8 cellular contexts compared by ENCODE assay signal in the genomic region with DNA sequence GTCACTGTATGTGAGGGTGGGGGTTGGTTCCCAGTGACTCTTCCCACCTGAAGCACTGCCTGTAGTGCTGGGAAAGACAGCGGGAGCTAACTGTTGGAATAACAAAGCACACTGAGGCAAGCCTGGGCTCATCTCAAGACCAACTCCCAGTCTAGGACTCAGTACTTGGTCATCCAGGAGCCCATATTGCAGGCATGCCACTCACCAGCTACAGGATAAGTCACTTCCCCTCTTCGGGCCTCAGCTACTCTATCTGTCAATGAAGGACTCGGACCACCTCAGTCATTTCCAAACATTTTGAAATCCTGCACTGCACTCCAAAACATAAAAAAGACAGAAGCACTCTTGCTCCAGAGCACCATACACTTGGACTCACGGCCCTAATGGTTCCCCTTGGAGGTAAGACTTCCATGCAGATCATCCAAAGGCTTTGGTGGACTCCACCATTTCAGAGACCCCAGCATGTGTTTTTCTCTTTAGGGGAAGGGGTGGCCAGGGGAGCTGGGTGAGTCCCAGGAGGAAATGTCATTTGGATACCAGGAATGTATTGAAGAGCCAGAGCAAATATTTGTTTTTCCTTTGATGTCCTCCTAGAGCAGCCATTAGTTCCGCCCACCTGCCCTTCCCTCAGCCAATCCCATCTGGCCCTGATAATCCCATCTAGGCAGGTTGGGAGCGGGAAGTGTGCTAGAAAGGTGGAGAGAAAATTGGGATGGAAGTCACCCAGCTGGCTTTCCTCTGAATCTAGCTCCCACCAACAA. TPM values are rescaled to one million over a fixed set of nuclear protein-coding genes. Genes with fewer than 3 reads are reported as not detected.
DNase-seq lines count a peak whose midpoint lies in the region; ATAC-seq lines count a peak whose summit lies in the region.

No MANE protein-coding gene starts in this region.

- no peaks in the 10 kb centered on the region for H3K9me3 ChIP-seq in CD4-positive, alpha-beta memory T cell (ENCODE audit: control insufficient read depth in 1 of 2, low read length in 2 of 2)
- no peaks in the 10 kb centered on the region for H3K9me3 ChIP-seq in mesodermal cell (ENCODE audit: control insufficient read depth, low read length)

- H3K36me3 Mint-ChIP-seq in CD4-positive, alpha-beta memory T cell: peaks cover 9 to 27% of the 10 kb centered on the region in 2 donors

- H3K9me3 Mint-ChIP-seq in CD4-positive, alpha-beta memory T cell: peaks cover 0 to 1% (median 0%) of the 10 kb centered on the region in 8 donors

- no peaks in the 10 kb centered on the region for H3K27me3 Mint-ChIP-seq in CD4-positive, alpha-beta memory T cell

- POLR2A ChIA-PET in CD4-positive, alpha-beta memory T cell (lab: Charles Lee; ENCODE audit: partially characterized antibody): interaction anchor here (1.1 to 22.4 kb wide), 6 partner anchors 10 to 206 kb away, joined by 3 to 1030 read pairs (median 12); no protein-coding TSS in a partner anchor

- no peak for ATAC-seq in sciatic nerve
- no peak for ATAC-seq in HG02610 (IDR thresholded peaks at IDR 0.05; ENCODE audit: unreplicated experiment)

- H3K4me3 ChIP-seq in CD4-positive, alpha-beta memory T cell (ENCODE audit: low read length in 2 of 2): peak overlapping the region in 1 of 2 donors; percentile 79
- peak overlapping the region; percentile 76 for H3K4me3 ChIP-seq in mesodermal cell (ENCODE audit: extremely low read depth, insufficient read depth, low read length, poor library complexity, severe bottlenecking)

- peaks cover 59 to 90% (median 74%) of the 10 kb centered on the region in 4 donors for H3K4me1 Mint-ChIP-seq in CD4-positive, alpha-beta memory T cell

- H3K27me3 ChIP-seq in CD4-positive, alpha-beta memory T cell (ENCODE audit: insufficient read depth, low read length): no peaks in the 10 kb centered on the region

- WGBS in mesodermal cell (ENCODE audit: insufficient coverage in 2 of 2), 2 experiments: 83 to 94% methylated on average over 3 to 4 of the region's 6 CpGs

- H3K27ac Mint-ChIP-seq in CD4-positive, alpha-beta memory T cell: peak overlapping the region; percentile 58 to 88 (median 82)

- H3K4me1 ChIP-seq in CD4-positive, alpha-beta memory T cell (ENCODE audit: insufficient read depth, low read length): peaks cover 70% of the 10 kb centered on the region
- peaks cover 57% of the 10 kb centered on the region for H3K4me1 ChIP-seq in mesodermal cell (ENCODE audit: control insufficient read depth, insufficient read depth, low read length, poor library complexity, severe bottlenecking)

- peak overlapping the region; percentile 86 to 100 (median 98) for H3K4me3 Mint-ChIP-seq in CD4-positive, alpha-beta memory T cell

- H3K36me3 ChIP-seq in CD4-positive, alpha-beta memory T cell (ENCODE audit: insufficient read depth, low read length): no peaks in the 10 kb centered on the region
- peaks cover 33% of the 10 kb centered on the region for H3K36me3 ChIP-seq in mesodermal cell (ENCODE audit: control insufficient read depth, insufficient read depth, low read length)

- H3K27ac ChIP-seq in CD4-positive, alpha-beta memory T cell (ENCODE audit: low read depth, low read length): no peak overlapping the region
- no peak overlapping the region for H3K27ac ChIP-seq in mesodermal cell (ENCODE audit: low read depth, low read length, severe bottlenecking)

- intact Hi-C loops in CD4-positive, alpha-beta memory T cell (cut with micrococcal nuclease): loop anchor here (5.0 kb wide), 1 partner anchor 91 kb away; a partner anchor contains a TSS
- intact Hi-C loops in sciatic nerve (cut with DNase I): no loop called here

- CTCF ChIA-PET in CD4-positive, alpha-beta memory T cell (lab: Charles Lee; ENCODE audit: partially characterized antibody): interaction anchor here (0.9 to 23.6 kb wide), 10 partner anchors 11 to 168 kb away, joined by 3 to 1429 read pairs (median 4); no protein-coding TSS in a partner anchor

- no peak for DNase-seq in CD4-positive, alpha-beta memory T cell
- DNase-seq in NCI-H1105 treated with DMSO at 0.1 percent for 48 hours (lab: John Stamatoyannopoulos, UW) (peak; percentile 50), astrocyte of the hippocampus (ENCODE audit: low read depth, low spot score) (peak; percentile 43), nucleus accumbens (lab: John Stamatoyannopoulos, UW) (no peak), sciatic nerve (ENCODE audit: low spot score) (no peak), GOT3 (lab: John Stamatoyannopoulos, UW) (no peak)

RNA-seq across cellular contexts. Expression of a gene that starts 3.1 kb away (rescaled TPM):
- 10 to 100 TPM; 32.5 to 32.8 TPM for total RNA-seq in CD4-positive, alpha-beta memory T cell
- 10 to 100 TPM in 1 of 2 donors, 1 to 10 TPM in 1; 8.5 to 35.7 TPM for polyA plus RNA-seq in CD4-positive, alpha-beta memory T cell
- polyA plus RNA-seq in mesodermal cell (2013, experiment 1 of 2): 10.4 TPM
- polyA plus RNA-seq in mesodermal cell (2013, experiment 2 of 2): 8.3 TPM
- total RNA-seq in sciatic nerve: 4.7 TPM

RNA-seq across cellular contexts. Expression of a gene that starts 38.3 kb away (rescaled TPM):
- not detected for total RNA-seq in CD4-positive, alpha-beta memory T cell
- polyA plus RNA-seq in CD4-positive, alpha-beta memory T cell: not detected
- polyA plus RNA-seq in mesodermal cell (2013, experiment 1 of 2): 5.5 TPM
- 2.7 TPM for polyA plus RNA-seq in mesodermal cell (2013, experiment 2 of 2)
- total RNA-seq in sciatic nerve: 17.4 TPM

Comparison
In these comparisons a context has a peak if more than half of its experiments do, and no peak if none do; other contexts are left out.
1. DNase-seq: peak in NCI-H1105 treated with DMSO at 0.1 percent for 48 hours (single experiment) and astrocyte of the hippocampus (single experiment); none in CD4-positive, alpha-beta memory T cell (0 of 5), nucleus accumbens (0 of 56), sciatic nerve (single experiment) and GOT3 (single experiment).
2. RNA of a gene that starts 38.3 kb away (total RNA-seq): 17.4 TPM in sciatic nerve (single experiment); not detected in CD4-positive, alpha-beta memory T cell; every median in the first group is over 10 times any median in the second.